Comparison of ENCODE assay signal across 20 cellular contexts in genomic region chr12:121943926-121944325, GRCh38.
"Had no signal": no experiment of that assay in that cellular context is flagged by ENCODE, and none has a peak within 500 bp of the region (broad histone marks: within the 10 kb centered on the region; RNA-seq: fewer than 3 reads in every experiment).

No MANE protein-coding gene starts in this region.

- H3K27ac Mint-ChIP-seq: effector memory CD8-positive, alpha-beta T cell; nephron progenitor cell; stimulated activated memory B cell treated with anti-CD40 and anti-IgM and Interleukin-4, amounts not matched to agents 10 μg/mL and 1 μg/mL and 100 μg/mL, for 72 hours; stimulated activated naive CD8-positive, alpha-beta T cell treated with anti-CD3 and anti-CD28 coated beads, Interleukin-15, Interleukin-2, amounts not matched to agents 100 ng/mL and 50 ng/mL, for 24 hours had no signal

- H3K4me3 ChIP-seq: esophagus squamous epithelium, left lung, ovary, psoas muscle, sigmoid colon, transverse colon, vagina had no signal

- H3K9me3 ChIP-seq: esophagus squamous epithelium, left lung, ovary, psoas muscle, sigmoid colon, transverse colon, vagina had no signal

- ATAC-seq: effector memory CD8-positive, alpha-beta T cell; left cardiac atrium; left lung; naive thymus-derived CD8-positive, alpha-beta T cell; psoas muscle; right cardiac atrium; stimulated activated memory B cell treated with anti-CD40 and anti-IgM and Interleukin-4, amounts not matched to agents 10 μg/mL and 1 μg/mL and 100 μg/mL, for 72 hours had no signal

- H3K9me3 Mint-ChIP-seq: effector memory CD8-positive, alpha-beta T cell; naive thymus-derived CD8-positive, alpha-beta T cell; stimulated activated memory B cell treated with anti-CD40 and anti-IgM and Interleukin-4, amounts not matched to agents 10 μg/mL and 1 μg/mL and 100 μg/mL, for 72 hours; stimulated activated naive CD8-positive, alpha-beta T cell treated with anti-CD3 and anti-CD28 coated beads, Interleukin-15, Interleukin-2, amounts not matched to agents 100 ng/mL and 50 ng/mL, for 24 hours had no signal

- FAIRE-seq: frontal cortex, kidney had no signal

- H3K27me3 Mint-ChIP-seq: effector memory CD8-positive, alpha-beta T cell; naive thymus-derived CD8-positive, alpha-beta T cell; stimulated activated memory B cell treated with anti-CD40 and anti-IgM and Interleukin-4, amounts not matched to agents 10 μg/mL and 1 μg/mL and 100 μg/mL, for 72 hours; stimulated activated naive CD8-positive, alpha-beta T cell treated with anti-CD3 and anti-CD28 coated beads, Interleukin-15, Interleukin-2, amounts not matched to agents 100 ng/mL and 50 ng/mL, for 24 hours had no signal

- H3K36me3 ChIP-seq: esophagus squamous epithelium, left lung, ovary, sigmoid colon, transverse colon, vagina had no signal

- H3K4me1 ChIP-seq: left lung, psoas muscle, sigmoid colon, transverse colon, vagina had no signal

- H3K27ac ChIP-seq: esophagus squamous epithelium, left lung, ovary, psoas muscle, sigmoid colon, transverse colon, vagina had no signal

- H3K4me3 Mint-ChIP-seq: effector memory CD8-positive, alpha-beta T cell; naive thymus-derived CD8-positive, alpha-beta T cell; nephron progenitor cell; stimulated activated memory B cell treated with anti-CD40 and anti-IgM and Interleukin-4, amounts not matched to agents 10 μg/mL and 1 μg/mL and 100 μg/mL, for 72 hours; stimulated activated naive CD8-positive, alpha-beta T cell treated with anti-CD3 and anti-CD28 coated beads, Interleukin-15, Interleukin-2, amounts not matched to agents 100 ng/mL and 50 ng/mL, for 24 hours had no signal

- H3K27me3 ChIP-seq: esophagus squamous epithelium, left lung, ovary, sigmoid colon, transverse colon, vagina had no signal

- DNase-seq: cerebellar nuclear complex; cortex of kidney; effector memory CD8-positive, alpha-beta T cell; esophagus squamous epithelium; kidney; left cardiac atrium; left lung; naive thymus-derived CD8-positive, alpha-beta T cell; nephron progenitor cell; occipital lobe; ovary; psoas muscle; right cardiac atrium; sigmoid colon; stimulated activated CD4-positive, alpha-beta T cell treated with anti-CD3 and anti-CD28 coated beads, Interleukin-4, amount 100 ng/mL, for 4 hours; transverse colon had no signal

- H3K36me3 Mint-ChIP-seq: stimulated activated memory B cell treated with anti-CD40 and anti-IgM and Interleukin-4, amounts not matched to agents 10 μg/mL and 1 μg/mL and 100 μg/mL, for 72 hours had no signal

- H3K4me1 Mint-ChIP-seq: nephron progenitor cell had no signal
